ENCODE assay signal across 30 cellular contexts in genomic region chr4:4499438-4500123, GRCh38.
"Had no signal": no experiment of that assay in that cellular context is flagged by ENCODE, and none has a peak within 500 bp of the region (broad histone marks: within the 10 kb centered on the region; RNA-seq: fewer than 3 reads in every experiment).

No MANE protein-coding gene starts in this region.

- FAIRE-seq: endothelial cell of umbilical vein had no signal

- H3K9me3 ChIP-seq: adrenal gland, ascending aorta, gastroesophageal sphincter, left ventricle myocardium inferior had no signal

- DNase-seq: activated CD4-positive, alpha-beta T cell treated with anti-CD3 and anti-CD28 coated beads for 48 hours; activated CD4-positive, alpha-beta T cell treated with anti-CD3 and anti-CD28 coated beads, Interleukin-2, amount 50 U/mL, for 48 hours; activated CD8-positive, alpha-beta memory T cell treated with anti-CD3 and anti-CD28 coated beads, Interleukin-2, amount 50 U/mL, for 4 hours; activated effector memory CD4-positive, alpha-beta T cell treated with anti-CD3 and anti-CD28 coated beads, Interleukin-2, amount 50 U/mL, for 16 hours; activated naive CD4-positive, alpha-beta T cell treated with anti-CD3 and anti-CD28 coated beads for 36 hours; activated naive CD8-positive, alpha-beta T cell treated with anti-CD3 and anti-CD28 coated beads for 36 hours; activated T-cell treated with anti-CD3 and anti-CD28 coated beads, Interleukin-2, amount 50 U/mL, for 1 hour; adrenal gland; caudate nucleus; cortex of kidney; effector memory CD8-positive, alpha-beta T cell; hippocampal formation; left ventricle myocardium inferior; naive thymus-derived CD4-positive, alpha-beta T cell; occipital lobe; stimulated activated CD4-positive, alpha-beta T cell treated with anti-CD3 and anti-CD28 coated beads, Interleukin-4, amount 100 ng/mL, for 4 hours; stimulated activated CD8-positive, alpha-beta memory T cell treated with anti-CD3 and anti-CD28 coated beads, Interleukin-4, amount 100 ng/mL, for 48 hours; stimulated activated naive CD8-positive, alpha-beta T cell treated with anti-CD3 and anti-CD28 coated beads, Interleukin-15, amount 100 ng/mL, for 72 hours; substantia nigra had no signal

- H3K4me3 Mint-ChIP-seq: activated naive CD4-positive, alpha-beta T cell treated with anti-CD3 and anti-CD28 coated beads for 36 hours; activated naive CD8-positive, alpha-beta T cell treated with anti-CD3 and anti-CD28 coated beads for 36 hours; activated T-helper 1 cell treated with anti-CD3 and anti-CD28 coated beads, Interleukin-12 subunit alpha, Interleukin-12 subunit beta, Interleukin-2, Interleukin-4 antibody, amounts not matched to agents 30 ng/mL and 10 ng/mL and 1 ng/mL, durations not matched to agents 14 hours and 24 hours and 36 hours; effector memory CD8-positive, alpha-beta T cell; mesothelial cell of epicardium; naive thymus-derived CD4-positive, alpha-beta T cell; neural progenitor cell; stimulated activated memory B cell treated with anti-CD40 and anti-IgM and Interleukin-4, amounts not matched to agents 10 μg/mL and 1 μg/mL and 100 μg/mL, for 72 hours; stimulated activated naive CD8-positive, alpha-beta T cell treated with anti-CD3 and anti-CD28 coated beads, Interleukin-15, amount 100 ng/mL, for 72 hours had no signal

- H3K4me1 ChIP-seq: ascending aorta had no signal

- H3K27ac ChIP-seq: adrenal gland, ascending aorta, gastroesophageal sphincter, left ventricle myocardium inferior, neural progenitor cell, skin epidermis, VCaP had no signal

- H3K27me3 Mint-ChIP-seq: activated naive CD8-positive, alpha-beta T cell treated with anti-CD3 and anti-CD28 coated beads for 36 hours; effector memory CD8-positive, alpha-beta T cell; naive thymus-derived CD4-positive, alpha-beta T cell; stimulated activated memory B cell treated with anti-CD40 and anti-IgM and Interleukin-4, amounts not matched to agents 10 μg/mL and 1 μg/mL and 100 μg/mL, for 72 hours; stimulated activated naive CD8-positive, alpha-beta T cell treated with anti-CD3 and anti-CD28 coated beads, Interleukin-15, amount 100 ng/mL, for 72 hours had no signal

- H3K27me3 ChIP-seq: adrenal gland, ascending aorta, gastroesophageal sphincter, neural progenitor cell had no signal

- H3K4me2 ChIP-seq: neural progenitor cell had no signal

- H3K9me3 Mint-ChIP-seq: activated naive CD4-positive, alpha-beta T cell treated with anti-CD3 and anti-CD28 coated beads for 36 hours; activated naive CD8-positive, alpha-beta T cell treated with anti-CD3 and anti-CD28 coated beads for 36 hours; activated T-helper 1 cell treated with anti-CD3 and anti-CD28 coated beads, Interleukin-12 subunit alpha, Interleukin-12 subunit beta, Interleukin-2, Interleukin-4 antibody, amounts not matched to agents 30 ng/mL and 10 ng/mL and 1 ng/mL, durations not matched to agents 14 hours and 24 hours and 36 hours; effector memory CD8-positive, alpha-beta T cell; mesothelial cell of epicardium; naive thymus-derived CD4-positive, alpha-beta T cell; neural progenitor cell; stimulated activated memory B cell treated with anti-CD40 and anti-IgM and Interleukin-4, amounts not matched to agents 10 μg/mL and 1 μg/mL and 100 μg/mL, for 72 hours; stimulated activated naive CD8-positive, alpha-beta T cell treated with anti-CD3 and anti-CD28 coated beads, Interleukin-15, amount 100 ng/mL, for 72 hours had no signal

- H3K36me3 Mint-ChIP-seq: mesothelial cell of epicardium; stimulated activated memory B cell treated with anti-CD40 and anti-IgM and Interleukin-4, amounts not matched to agents 10 μg/mL and 1 μg/mL and 100 μg/mL, for 72 hours had no signal

- H2AFZ ChIP-seq: neural progenitor cell had no signal

- ATAC-seq: activated CD4-positive, CD25-positive, alpha-beta regulatory T cell treated with anti-CD3 and anti-CD28 coated beads, Interleukin-2, amount 50 U/mL, for 24 hours; effector memory CD8-positive, alpha-beta T cell; gastroesophageal sphincter; naive thymus-derived CD4-positive, alpha-beta T cell; sciatic nerve; stimulated activated memory B cell treated with anti-CD40 and anti-IgM and Interleukin-4, amounts not matched to agents 10 μg/mL and 1 μg/mL and 100 μg/mL, for 72 hours; stimulated activated naive CD8-positive, alpha-beta T cell treated with anti-CD3 and anti-CD28 coated beads, Interleukin-15, amount 100 ng/mL, for 72 hours had no signal

- H3K9ac ChIP-seq: neural progenitor cell had no signal

- H3K4me3 ChIP-seq: adrenal gland, ascending aorta, gastroesophageal sphincter, left ventricle myocardium inferior, neural progenitor cell, skin epidermis had no signal

- H3K27ac Mint-ChIP-seq: activated naive CD4-positive, alpha-beta T cell treated with anti-CD3 and anti-CD28 coated beads for 36 hours; activated naive CD8-positive, alpha-beta T cell treated with anti-CD3 and anti-CD28 coated beads for 36 hours; activated T-helper 1 cell treated with anti-CD3 and anti-CD28 coated beads, Interleukin-12 subunit alpha, Interleukin-12 subunit beta, Interleukin-2, Interleukin-4 antibody, amounts not matched to agents 30 ng/mL and 10 ng/mL and 1 ng/mL, durations not matched to agents 14 hours and 24 hours and 36 hours; mesothelial cell of epicardium; neural progenitor cell; stimulated activated memory B cell treated with anti-CD40 and anti-IgM and Interleukin-4, amounts not matched to agents 10 μg/mL and 1 μg/mL and 100 μg/mL, for 72 hours; stimulated activated naive CD8-positive, alpha-beta T cell treated with anti-CD3 and anti-CD28 coated beads, Interleukin-15, amount 100 ng/mL, for 72 hours had no signal

- H3K36me3 ChIP-seq: adrenal gland, ascending aorta, gastroesophageal sphincter, left ventricle myocardium inferior, neural progenitor cell had no signal
